In genomic region chr5:137233726-137234125, GRCh38 we compare ENCODE assay signal across 26 cellular contexts.
DNase-seq lines count a peak whose midpoint lies in the region; ATAC-seq and TF ChIP-seq lines count a peak whose summit lies in the region.
"Had no signal": no experiment of that assay in that cellular context is flagged by ENCODE, and none has a peak within 500 bp of the region (broad histone marks: within the 10 kb centered on the region; RNA-seq: fewer than 3 reads in every experiment).

No MANE protein-coding gene starts in this region.

- H3K18ac ChIP-seq in IMR-90 (ENCODE audit: low read depth, low read length) = no peak overlapping the region

- no peaks in the 10 kb centered on the region for H3K36me3 ChIP-seq in IMR-90 (ENCODE audit: control insufficient read depth, insufficient read depth, low read length)
- H3K36me3 ChIP-seq in smooth muscle cell (ENCODE audit: low read depth) = no peaks in the 10 kb centered on the region
- H3K36me3 ChIP-seq in MM.1S (replicated peaks; ENCODE audit: insufficient read depth, low read length) = no peaks in the 10 kb centered on the region

- DNase-seq in IMR-90 (peak; percentile 4), RPMI7951 (ENCODE audit: low read depth) (peak; percentile 40), epithelial cell of prostate (ENCODE audit: low read depth, low spot score) (no peak), smooth muscle cell (lab: John Stamatoyannopoulos, UW; ENCODE audit: unreplicated experiment) (no peak), MM.1S (no peak), NK-92 (lab: John Stamatoyannopoulos, UW; ENCODE audit: unreplicated experiment) (no peak)
- DNase-seq: C1 segment of cervical spinal cord; CD4-positive, alpha-beta memory T cell; COR-L47; EL; GDM1; GOT3; Kasumi-1; NCI-H1105 treated with DMSO at 0.1 percent for 48 hours; NCI-H146; NCI-H1930; NCI-H446 treated with DMSO at 0.1 percent for 48 hours; NCI-H526 treated with DMSO at 0.1 percent for 48 hours; OCI-M1; RPMI8226; SHP77 treated with DMSO at 0.1 percent for 48 hours; T-helper 1 cell had no signal

- H3K4me2 ChIP-seq in IMR-90 (ENCODE audit: low read depth, low read length) (no peak overlapping the region), smooth muscle cell (no peak overlapping the region), MM.1S (ENCODE audit: low read depth, low read length) (no peak overlapping the region)

- H3K23ac ChIP-seq in IMR-90 (ENCODE audit: low read depth, low read length) = no peak overlapping the region

- intact Hi-C loops in IMR-90 (cut with micrococcal nuclease) = no loop called here

- H2AFZ ChIP-seq in IMR-90 (replicated peaks; ENCODE audit: low read length, poor library complexity) (no peak overlapping the region), smooth muscle cell (ENCODE audit: low read depth) (no peak overlapping the region), MM.1S (ENCODE audit: low read length) (no peak overlapping the region)

- in situ Hi-C loops in IMR-90 (cut with MboI; ENCODE audit: low sequenced_read_pairs) = no loop called here

- H3K9me3 ChIP-seq in IMR-90 (ENCODE audit: control insufficient read depth, insufficient read depth, low read length) (no peaks in the 10 kb centered on the region), smooth muscle cell (replicated peaks; ENCODE audit: low read depth) (no peaks in the 10 kb centered on the region), MM.1S (replicated peaks; ENCODE audit: insufficient read depth, low read length) (no peaks in the 10 kb centered on the region)

- no peak overlapping the region for H2AK9ac ChIP-seq in IMR-90 (replicated peaks; ENCODE audit: low read depth, low read length, poor library complexity)

- no peak overlapping the region for H2BK20ac ChIP-seq in IMR-90 (ENCODE audit: low read depth, low read length)

- no peak overlapping the region for H3K14ac ChIP-seq in IMR-90 (replicated peaks; ENCODE audit: low read depth, low read length)

- no peak overlapping the region for H3K27ac ChIP-seq in IMR-90 (ENCODE audit: insufficient read depth, low read length)
- peak overlapping the region; percentile 82 for H3K27ac ChIP-seq in epithelial cell of prostate
- peak overlapping the region; percentile 79 for H3K27ac ChIP-seq in smooth muscle cell (ENCODE audit: low read depth)
- no peak overlapping the region for H3K27ac ChIP-seq in MM.1S (ENCODE audit: low read length)

- H4K20me1 ChIP-seq in IMR-90 (ENCODE audit: insufficient read depth, low read length) (no peaks in the 10 kb centered on the region), smooth muscle cell (ENCODE audit: low read depth) (no peaks in the 10 kb centered on the region), MM.1S (ENCODE audit: insufficient read depth, low read length) (no peaks in the 10 kb centered on the region)

- H3K79me2 ChIP-seq in smooth muscle cell (ENCODE audit: low read depth) (no peaks in the 10 kb centered on the region), MM.1S (ENCODE audit: low read length) (no peaks in the 10 kb centered on the region)

- H3K4ac ChIP-seq in IMR-90 (ENCODE audit: low read depth, low read length) = no peak overlapping the region

- H4K91ac ChIP-seq in IMR-90 (ENCODE audit: insufficient read depth, low read depth, low read length) = no peak overlapping the region

- CTCF ChIA-PET in IMR-90 (lab: Yijun Ruan, JAX) = interaction anchor here (0.6 kb wide), 1 partner anchor 73 kb away, joined by 3 read pairs; no protein-coding TSS in a partner anchor

- H4K5ac ChIP-seq in IMR-90 (ENCODE audit: low read depth, low read length) = no peak overlapping the region

- H3K9ac ChIP-seq in IMR-90 (ENCODE audit: low read depth, low read length) = no peak overlapping the region
- no peak overlapping the region for H3K9ac ChIP-seq in smooth muscle cell (ENCODE audit: low read depth)
- H3K9ac ChIP-seq in MM.1S (ENCODE audit: low read length) = no peak overlapping the region

- POLR2A ChIA-PET in IMR-90 (lab: Charles Lee; ENCODE audit: unreplicated experiment) = no interaction called here

- no peak overlapping the region for H4K8ac ChIP-seq in IMR-90 (ENCODE audit: low read depth in 2 of 2, low read length in 2 of 2)

- no peaks in the 10 kb centered on the region for H3K9me2 ChIP-seq in MM.1S (replicated peaks; ENCODE audit: insufficient read depth, low read length)

- no peak overlapping the region for H3K56ac ChIP-seq in IMR-90 (ENCODE audit: extremely low read depth, insufficient read depth, low read length)

- WGBS in IMR-90 (ENCODE audit: extremely low coverage in 2 of 2, insufficient read length in 1 of 2), 2 experiments = no CpG with 5 or more reads among the region's 1 CpG
- 100% methylated on average over 1 of the region's 1 CpG for WGBS in smooth muscle cell (ENCODE audit: low lambda C conversion rate)

- TF ChIP-seq CTCF in IMR-90 (conservative IDR thresholded peaks at IDR 0.05; ENCODE audit: low read depth, low read length) (no peak), smooth muscle cell (IDR thresholded peaks at IDR 0.05; ENCODE audit: borderline replicate concordance, insufficient read depth, poor library complexity, severe bottlenecking) (no peak), MM.1S (IDR thresholded peaks at IDR 0.05; ENCODE audit: low read length) (no peak)

- no peaks in the 10 kb centered on the region for H3K9me1 ChIP-seq in IMR-90 (ENCODE audit: insufficient read depth, low read length)

- no peaks in the 10 kb centered on the region for H3K4me1 ChIP-seq in IMR-90 (ENCODE audit: control insufficient read depth, insufficient read depth, low read length)
- no peaks in the 10 kb centered on the region for H3K4me1 ChIP-seq in smooth muscle cell (ENCODE audit: low read depth)
- H3K4me1 ChIP-seq in MM.1S (ENCODE audit: low read length) = no peaks in the 10 kb centered on the region

- no peaks in the 10 kb centered on the region for H3F3A ChIP-seq in smooth muscle cell (ENCODE audit: low read depth)
- no peaks in the 10 kb centered on the region for H3F3A ChIP-seq in MM.1S (ENCODE audit: insufficient read depth, low read length)

- no peak overlapping the region for H2BK5ac ChIP-seq in IMR-90 (ENCODE audit: low read depth, low read length, poor library complexity, severe bottlenecking)

- no peaks in the 10 kb centered on the region for H3K79me1 ChIP-seq in IMR-90 (ENCODE audit: low read depth in 1 of 2, low read length in 2 of 2)

- H3K4me3 ChIP-seq in IMR-90 (ENCODE audit: insufficient read depth, low read depth, low read length) = no peak overlapping the region
- no peak overlapping the region for H3K4me3 ChIP-seq in smooth muscle cell
- H3K4me3 ChIP-seq in MM.1S (ENCODE audit: low read length) = no peak overlapping the region
- H3K4me3 ChIP-seq: K562 had no signal

- no peak for TF ChIP-seq RAD21 in IMR-90 (IDR thresholded peaks at IDR 0.05; ENCODE audit: low read length)

- H3K27me3 ChIP-seq in IMR-90 (ENCODE audit: control insufficient read depth, insufficient read depth, low read length) = no peaks in the 10 kb centered on the region
- peaks cover 1% of the 10 kb centered on the region for H3K27me3 ChIP-seq in smooth muscle cell (ENCODE audit: low read depth)
- H3K27me3 ChIP-seq in MM.1S (replicated peaks; ENCODE audit: insufficient read depth, low read length) = no peaks in the 10 kb centered on the region

- ATAC-seq in IMR-90 (ENCODE audit: low read depth) (no peak), GM19467 (IDR thresholded peaks at IDR 0.05; ENCODE audit: unreplicated experiment) (no peak)
- ATAC-seq: HCT116, HepG2, K562 had no signal

- no peak for TF ChIP-seq POLR2A in IMR-90 (IDR thresholded peaks at IDR 0.05; ENCODE audit: low read depth, low read length)

- BruUV-seq in IMR-90 (replicated peaks; lab: Mats Ljungman, UMichigan) = no TSS peak

- H2AK5ac ChIP-seq in IMR-90 (ENCODE audit: low read depth, low read length) = no peak overlapping the region; the same call in 1 of the 2 replicates

- no peak overlapping the region for H2BK15ac ChIP-seq in IMR-90 (ENCODE audit: low read depth, low read length)

- no peak overlapping the region for H2BK120ac ChIP-seq in IMR-90 (ENCODE audit: low read depth, low read length)

- dilution Hi-C loops in IMR-90 (cut with HindIII; ENCODE audit: low sequenced_read_pairs, unreplicated experiment) = no loop called here

TF ChIP-seq in IMR-90, 13 proteins besides CTCF, POLR2A, EP300 and RAD21:
- TF ChIP-seq MAZ (IDR thresholded peaks at IDR 0.05; ENCODE audit: borderline replicate concordance, low read depth, low read length) (no peak), CHD1 (IDR thresholded peaks at IDR 0.05; ENCODE audit: low read depth, low read length) (no peak), SMC3 (IDR thresholded peaks at IDR 0.05; ENCODE audit: low read depth, low read length) (no peak), MXI1 (IDR thresholded peaks at IDR 0.05; ENCODE audit: borderline replicate concordance, low read depth, low read length) (no peak), FOS (IDR thresholded peaks at IDR 0.05; ENCODE audit: low read depth, low read length) (no peak), ELK1 (IDR thresholded peaks at IDR 0.05; ENCODE audit: borderline replicate concordance, low read depth, low read length) (no peak), MAFK (IDR thresholded peaks at IDR 0.05; ENCODE audit: low read depth, low read length) (no peak), RFX5 (IDR thresholded peaks at IDR 0.05; ENCODE audit: low read depth, low read length) (no peak), BHLHE40 (IDR thresholded peaks at IDR 0.05; ENCODE audit: low read depth, low read length) (no peak), RCOR1 (IDR thresholded peaks at IDR 0.05; ENCODE audit: insufficient replicate concordance, low read length) (no peak), USF2 (IDR thresholded peaks at IDR 0.05; ENCODE audit: low read depth, low read length) (no peak), CEBPB (IDR thresholded peaks at IDR 0.05; ENCODE audit: low read depth, low read length) (no peak)

Comparison
In these comparisons a context has a peak if more than half of its experiments do, and no peak if none do; other contexts are left out.
1. DNase-seq: peak in IMR-90 (single experiment) and RPMI7951 (single experiment); none in epithelial cell of prostate (single experiment), smooth muscle cell (single experiment), MM.1S (single experiment) and NK-92 (single experiment).
2. H3K27ac ChIP-seq: peak in epithelial cell of prostate (single experiment) and smooth muscle cell (single experiment); none in IMR-90 (single experiment) and MM.1S (single experiment).